In genomic region chr9:97307091-97307490, GRCh38 we compare ENCODE assay signal across 8 cellular contexts. TPM values are rescaled to one million over a fixed set of nuclear protein-coding genes. Genes with fewer than 3 reads are reported as not detected.
DNase-seq lines count a peak whose midpoint lies in the region; ATAC-seq, FAIRE-seq and TF ChIP-seq lines count a peak whose summit lies in the region.

No MANE protein-coding gene starts in this region.

- H3K4me1 ChIP-seq in esophagus muscularis mucosa (peaks cover 0 to 18% (median 17%) of the 10 kb centered on the region in 4 donors), transverse colon (peaks cover 0 to 14% (median 7%) of the 10 kb centered on the region in 4 donors)

- no peak overlapping the region for H3K27ac ChIP-seq in esophagus muscularis mucosa (replicated peaks in 1 of 4)
- no peak overlapping the region for H3K27ac ChIP-seq in transverse colon

- H3K27me3 ChIP-seq in esophagus muscularis mucosa: no peaks in the 10 kb centered on the region
- no peaks in the 10 kb centered on the region for H3K27me3 ChIP-seq in transverse colon

- no peak for TF ChIP-seq EP300 in esophagus muscularis mucosa (IDR thresholded peaks at IDR 0.05)
- no peak for TF ChIP-seq EP300 in transverse colon (IDR thresholded peaks at IDR 0.05; ENCODE audit: low read depth)

- no peak for FAIRE-seq in RCC 7860 (lab: Jason Lieb, UNC)

- TF ChIP-seq POLR2A in esophagus muscularis mucosa (IDR thresholded peaks at IDR 0.05; ENCODE audit: low read depth): no peak
- no peak for TF ChIP-seq POLR2A in transverse colon (IDR thresholded peaks at IDR 0.05)

- TF ChIP-seq CTCF in esophagus muscularis mucosa (IDR thresholded peaks at IDR 0.05) (peak in 1 of 3 experiments; percentile 21), transverse colon (IDR thresholded peaks at IDR 0.05) (peak in 2 of 5 experiments; percentile 15 to 30)

- 10% methylated on average over 5 of the region's 19 CpGs for WGBS in esophagus muscularis mucosa
- 0 to 20% methylated on average over 1 to 19 of the region's 19 CpGs for WGBS in transverse colon (ENCODE audit: low coverage in 1 of 2), 2 donors

- H3K9me3 ChIP-seq in esophagus muscularis mucosa (no peaks in the 10 kb centered on the region), transverse colon (no peaks in the 10 kb centered on the region)

- peak overlapping the region; percentile 32 to 42 (median 40) for H3K4me3 ChIP-seq in esophagus muscularis mucosa
- peak overlapping the region in 2 of 4 donors; percentile 13 to 26 for H3K4me3 ChIP-seq in transverse colon

- DNase-seq in activated T-cell treated with anti-CD3 and anti-CD28 coated beads, Interleukin-2, amount 50 U/mL, for 48 hours: peak; percentile 37 to 48
- no peak for DNase-seq in activated T-cell treated with anti-CD3 and anti-CD28 coated beads, Interleukin-2, amount 50 U/mL, for 1 hour
- DNase-seq in esophagus muscularis mucosa (ENCODE audit: extremely low spot score) (peak; percentile 86), mucosa of gallbladder (ENCODE audit: low spot score) (peak; percentile 85), transverse colon (peak; percentile 65), RCC 7860 (ENCODE audit: low spot score) (no peak)

- no peak for ATAC-seq in GM19467 (IDR thresholded peaks at IDR 0.05; ENCODE audit: unreplicated experiment)
- ATAC-seq in GM18502 (IDR thresholded peaks at IDR 0.05; ENCODE audit: poor library complexity, unreplicated experiment): no peak

- in situ Hi-C loops in transverse colon (cut with MboI; ENCODE audit: low pct_ligation_motif_present in 1 of 4, low pct_unique_long_range_greater_than_20kb in 1 of 4, low sequenced_read_pairs in 3 of 4): no loop called here

- intact Hi-C loops in esophagus muscularis mucosa (cut with DNase I): no loop called here
- intact Hi-C loops in transverse colon (cut with DNase I; ENCODE audit: low total_unique reads): no loop called here

- H3K36me3 ChIP-seq in esophagus muscularis mucosa (peaks cover 0 to 31% (median 23%) of the 10 kb centered on the region in 4 donors), transverse colon (no peaks in the 10 kb centered on the region)

RNA-seq across cellular contexts. Expression of gene CCDC180, which starts 0.4 kb away (rescaled TPM):
- total RNA-seq in esophagus muscularis mucosa: 10 to 100 TPM in 1 of 4 donors, 1 to 10 TPM in 3; 1.9 to 15.0 (median 4.0) TPM
- total RNA-seq in mucosa of gallbladder: 4.0 TPM
- total RNA-seq in transverse colon: 10 to 100 TPM in 1 of 4 donors, 1 to 10 TPM in 3; 6.6 to 10.5 (median 7.2) TPM

Comparison
In these comparisons a context has a peak if more than half of its experiments do, and no peak if none do; other contexts are left out.
1. DNase-seq: peak in activated T-cell treated with anti-CD3 and anti-CD28 coated beads, Interleukin-2, amount 50 U/mL, for 48 hours (2 of 2), esophagus muscularis mucosa (single experiment), mucosa of gallbladder (single experiment) and transverse colon (single experiment); none in activated T-cell treated with anti-CD3 and anti-CD28 coated beads, Interleukin-2, amount 50 U/mL, for 1 hour (single experiment) and RCC 7860 (single experiment).